ENCODE assay signal across 17 cellular contexts in the genomic region with DNA sequence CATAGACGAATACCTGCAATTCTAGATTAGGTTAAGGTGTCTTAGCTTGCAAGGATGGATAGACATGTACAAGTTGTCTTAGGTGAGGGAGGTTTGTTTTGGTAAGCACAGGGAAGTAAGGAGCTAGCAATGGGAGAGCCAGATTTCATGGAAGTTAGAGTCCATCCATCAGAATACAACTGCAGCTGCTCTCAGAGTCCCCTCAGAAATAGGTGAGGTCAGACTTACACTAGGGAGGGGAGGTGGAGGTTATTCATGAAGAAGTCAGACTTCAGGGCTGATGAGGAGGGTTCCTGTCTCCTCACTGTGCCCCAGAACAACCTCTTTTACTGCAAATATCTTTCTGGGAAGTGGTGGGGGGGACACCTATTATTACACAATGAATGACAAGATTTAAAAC.
DNase-seq lines count a peak whose midpoint lies in the region; ATAC-seq, FAIRE-seq and TF ChIP-seq lines count a peak whose summit lies in the region.
"Had no signal": no experiment of that assay in that cellular context is flagged by ENCODE, and none has a peak within 500 bp of the region (broad histone marks: within the 10 kb centered on the region; RNA-seq: fewer than 3 reads in every experiment).

No MANE protein-coding gene starts in this region.

- no peak for TF ChIP-seq POLR2A in H1 (IDR thresholded peaks at IDR 0.05; ENCODE audit: control extremely low read depth in 1 of 2, low read depth in 2 of 2, low read length in 2 of 2)

- CTCF ChIA-PET in H1 (lab: Charles Lee; ENCODE audit: partially characterized antibody), result interaction anchor here (1.2 kb wide), 1 partner anchor 136 kb away, joined by 3 read pairs; no protein-coding TSS in a partner anchor

- H3K27me3 ChIP-seq in HUES48 (ENCODE audit: control insufficient read depth, insufficient read depth, low read length), result no peaks in the 10 kb centered on the region
- no peaks in the 10 kb centered on the region for H3K27me3 ChIP-seq in H1 (replicated peaks in 1 of 4; ENCODE audit: control insufficient read depth in 3 of 4, extremely low read depth in 1 of 4, insufficient read depth in 3 of 4, low read length in 3 of 4)
- H3K27me3 ChIP-seq in iPS-18a (ENCODE audit: control insufficient read depth, insufficient read depth, low read length), result no peaks in the 10 kb centered on the region
- H3K27me3 ChIP-seq in ascending aorta, result no peaks in the 10 kb centered on the region
- H3K27me3 ChIP-seq: BLaER1 had no signal

- H3K4ac ChIP-seq in H1 (replicated peaks; ENCODE audit: insufficient read length, low read depth, low read length), result no peak overlapping the region

- H4K8ac ChIP-seq in H1 (ENCODE audit: extremely low read depth, insufficient read depth, low read length), result no peak overlapping the region

- no peaks in the 10 kb centered on the region for H3K79me1 ChIP-seq in H1 (ENCODE audit: low read depth, low read length)

- TF ChIP-seq CTCF in H1 (IDR thresholded peaks at IDR 0.05; ENCODE audit: control extremely low read depth in 1 of 3, insufficient read depth in 1 of 3, low read depth in 1 of 3, low read length in 3 of 3), result no peak
- TF ChIP-seq CTCF in ascending aorta (IDR thresholded peaks at IDR 0.05), result no peak

- H3K79me2 ChIP-seq in H1 (ENCODE audit: control insufficient read depth in 1 of 2, insufficient read depth in 2 of 2, low read length in 2 of 2), result no peaks in the 10 kb centered on the region

- no peak overlapping the region for H3K56ac ChIP-seq in H1 (replicated peaks; ENCODE audit: insufficient read length, low read depth, low read length)

- H2BK120ac ChIP-seq in H1 (replicated peaks; ENCODE audit: low read depth, low read length), result no peak overlapping the region

- H4K91ac ChIP-seq in H1 (replicated peaks; ENCODE audit: insufficient read length, low read length), result no peak overlapping the region

- POLR2A ChIA-PET in H1 (lab: Charles Lee; ENCODE audit: partially characterized antibody), result no interaction called here

- DNase-seq in H1 (ENCODE audit: low read depth in 1 of 2, low spot score in 2 of 2) (no peak), ascending aorta (ENCODE audit: low spot score in 2 of 2) (no peak)
- no peak for DNase-seq in stimulated activated CD4-positive, alpha-beta T cell treated with anti-CD3 and anti-CD28 coated beads, Interleukin-2, amount 100 ng/mL, for 24 hours
- DNase-seq: AML-193; Calu3; CD8-positive, alpha-beta T cell; DMS79 treated with DMSO at 0.1 percent for 48 hours; GM23248; H7 had no signal

- H3K4me2 ChIP-seq in H1 (ENCODE audit: insufficient read depth in 1 of 2, low read depth in 2 of 2, low read length in 2 of 2), result peak overlapping the region; percentile 46 to 53
- H3K4me2 ChIP-seq: BLaER1, KMS-11 had no signal

- H2AFZ ChIP-seq in H1 (ENCODE audit: low read length), result no peak overlapping the region
- H2AFZ ChIP-seq: GM23248 had no signal

- no peak for FAIRE-seq in H1 (lab: Jason Lieb, UNC)
- FAIRE-seq: A204.1, GM12878, HTR-8/SVneo had no signal

- H3K23ac ChIP-seq in H1 (ENCODE audit: insufficient read length), result no peak overlapping the region

- no peaks in the 10 kb centered on the region for H3K23me2 ChIP-seq in H1 (ENCODE audit: low read depth, low read length)

- H2BK12ac ChIP-seq in H1 (ENCODE audit: low read depth, low read length), result peak overlapping the region; percentile 42; the same call in 1 of the 2 replicates

- WGBS in H1 (ENCODE audit: extremely low coverage in 1 of 2, insufficient coverage in 1 of 2, insufficient read length in 1 of 2, insufficient replicate concordance in 2 of 2, low coverage in 1 of 2, low lambda C conversion rate in 2 of 2, missing lambda C conversion rate in 1 of 2), 2 experiments, result 44% methylated on average over 1 of the region's 1 CpG; no CpG with 5 or more reads in 1 of the 2 experiments

- no peaks in the 10 kb centered on the region for H4K20me1 ChIP-seq in H1 (replicated peaks in 1 of 2; ENCODE audit: control insufficient read depth in 1 of 2, insufficient read depth in 2 of 2, low read length in 2 of 2)
- H4K20me1 ChIP-seq: BLaER1 had no signal

- TF ChIP-seq EP300 in H1 (IDR thresholded peaks at IDR 0.05; ENCODE audit: borderline replicate concordance in 1 of 2, low read depth in 2 of 2, low read length in 2 of 2), result no peak

- intact Hi-C loops in ascending aorta (cut with DNase I), result no loop called here

- peak overlapping the region; percentile 76; the same call in 1 of the 2 replicates for H2BK20ac ChIP-seq in H1 (ENCODE audit: low read length)

- H3K4me1 ChIP-seq in HUES48 (ENCODE audit: control insufficient read depth, insufficient read depth, low read length), result peaks cover 51% of the 10 kb centered on the region
- peaks cover 0 to 29% (median 11%) of the 10 kb centered on the region in 4 experiments; a peak in 5 of 7 replicates for H3K4me1 ChIP-seq in H1 (replicated peaks in 1 of 4; ENCODE audit: control insufficient read depth in 3 of 4, insufficient read depth in 4 of 4, low read length in 3 of 4)
- H3K4me1 ChIP-seq in iPS-18a (ENCODE audit: control insufficient read depth, low read depth, low read length), result peaks cover 39% of the 10 kb centered on the region
- no peaks in the 10 kb centered on the region for H3K4me1 ChIP-seq in ascending aorta
- H3K4me1 ChIP-seq: BLaER1 had no signal

- H3K14ac ChIP-seq in H1 (ENCODE audit: insufficient read length), result no peak overlapping the region

- H3K36me3 ChIP-seq in HUES48 (ENCODE audit: control insufficient read depth, insufficient read depth, low read length), result no peaks in the 10 kb centered on the region
- H3K36me3 ChIP-seq in H1 (ENCODE audit: control insufficient read depth in 2 of 4, insufficient read depth in 4 of 4, low read length in 3 of 4), result no peaks in the 10 kb centered on the region
- H3K36me3 ChIP-seq in iPS-18a (ENCODE audit: control insufficient read depth, low read depth, low read length), result no peaks in the 10 kb centered on the region
- H3K36me3 ChIP-seq in ascending aorta, result no peaks in the 10 kb centered on the region
- H3K36me3 ChIP-seq: BLaER1 had no signal

- ATAC-seq in GM19395 (IDR thresholded peaks at IDR 0.05; ENCODE audit: unreplicated experiment), result no peak
- ATAC-seq: CD8-positive, alpha-beta T cell; GM12878 had no signal

- H2BK15ac ChIP-seq in H1 (ENCODE audit: low read length), result no peak overlapping the region

- H3K9me3 ChIP-seq in HUES48 (ENCODE audit: control insufficient read depth, insufficient read depth, low read length) (no peaks in the 10 kb centered on the region), H1 (ENCODE audit: insufficient read depth in 2 of 2, low read depth in 1 of 2, low read length in 1 of 2) (no peaks in the 10 kb centered on the region), iPS-18a (ENCODE audit: control insufficient read depth, low read depth, low read length) (no peaks in the 10 kb centered on the region), ascending aorta (no peaks in the 10 kb centered on the region)
- H3K9me3 ChIP-seq: BLaER1 had no signal

- peak overlapping the region; percentile 17 for H3K27ac ChIP-seq in HUES48 (ENCODE audit: low read depth, low read length)
- H3K27ac ChIP-seq in H1 (ENCODE audit: low read depth, low read length), result no peak overlapping the region
- H3K27ac ChIP-seq in iPS-18a (ENCODE audit: low read length), result no peak overlapping the region
- H3K27ac ChIP-seq in ascending aorta, result no peak overlapping the region
- H3K27ac ChIP-seq: BLaER1, GM23248, KMS-11 had no signal

- peak overlapping the region; percentile 56; the same call in 1 of the 2 replicates for H3K18ac ChIP-seq in H1 (ENCODE audit: extremely low read depth, low read length)

- H2AK5ac ChIP-seq in H1 (ENCODE audit: low read depth, low read length), result no peak overlapping the region

- H3K4me3 ChIP-seq in HUES48 (ENCODE audit: low read depth, low read length) (peak overlapping the region; percentile 22), H1 (ENCODE audit: extremely low read depth in 1 of 4, insufficient read depth in 2 of 4, low read depth in 3 of 4, low read length in 4 of 4) (peak overlapping the region in 1 of 4 experiments; percentile 40; a peak in 1 of 8 replicates), iPS-18a (ENCODE audit: low read length) (peak overlapping the region; percentile 40), ascending aorta (no peak overlapping the region)
- H3K4me3 ChIP-seq: BLaER1, GM12878, GM23248 had no signal

- peak overlapping the region; percentile 81; the same call in 1 of the 2 replicates for H2BK5ac ChIP-seq in H1 (ENCODE audit: low read depth, low read length)

- no peak for TF ChIP-seq RAD21 in H1 (IDR thresholded peaks at IDR 0.05 in 1 of 2, conservative IDR thresholded peaks at IDR 0.05 in 1 of 2; ENCODE audit: low read depth in 2 of 2, low read length in 2 of 2)

- H3K9ac ChIP-seq in HUES48 (ENCODE audit: low read depth, low read length) (no peak overlapping the region), H1 (replicated peaks in 1 of 4; ENCODE audit: extremely low read depth in 1 of 4, low read depth in 3 of 4, low read length in 3 of 4) (no peak overlapping the region), iPS-18a (ENCODE audit: low read length) (no peak overlapping the region)
- H3K9ac ChIP-seq: BLaER1, GM23248, KMS-11 had no signal

- H4K5ac ChIP-seq in H1 (ENCODE audit: insufficient read length, low read depth, low read length), result no peak overlapping the region

TF ChIP-seq in H1, 55 proteins besides CTCF, POLR2A, EP300 and RAD21 (continues in another document):
- TF ChIP-seq JUND (IDR thresholded peaks at IDR 0.05; ENCODE audit: low read length), result no peak

Comparison
In these comparisons a context has a peak if more than half of its experiments do, and no peak if none do; other contexts are left out.
1. H3K4me3 ChIP-seq: peak in HUES48 (single experiment) and iPS-18a (single experiment); none in ascending aorta (0 of 2).